ENCODE assay signal across 8 cellular contexts in genomic region chr2:88690591-88691338, GRCh38. TPM values are rescaled to one million over a fixed set of nuclear protein-coding genes. Genes with fewer than 3 reads are reported as not detected.
DNase-seq lines count a peak whose midpoint lies in the region; ATAC-seq, FAIRE-seq and TF ChIP-seq lines count a peak whose summit lies in the region.

No MANE protein-coding gene starts in this region.

- no peak for FAIRE-seq in kidney (lab: Jason Lieb, UNC)

- peak overlapping the region; percentile 41 to 61 for H3K9ac ChIP-seq in kidney (ENCODE audit: low read length in 2 of 2)

- H3K4me3 ChIP-seq in RWPE2 (ENCODE audit: severe bottlenecking) = peak overlapping the region; percentile 55
- peak overlapping the region; percentile 73 to 76 for H3K4me3 ChIP-seq in ascending aorta
- H3K4me3 ChIP-seq in kidney (ENCODE audit: low read length in 2 of 2) = peak overlapping the region; percentile 71 to 98

- ATAC-seq in HG02885 (IDR thresholded peaks at IDR 0.05; ENCODE audit: poor library complexity, unreplicated experiment) (peak; percentile 14), RWPE2 (ENCODE audit: low read depth) (peak; percentile 50)

- H3K27ac ChIP-seq in RWPE2 (ENCODE audit: poor library complexity, severe bottlenecking) (peak overlapping the region; percentile 17), ascending aorta (peak overlapping the region; percentile 66 to 71), kidney (ENCODE audit: low read depth in 2 of 2, low read length in 2 of 2) (peak overlapping the region; percentile 13 to 76)

- peak; percentile 56 for DNase-seq in NCI-H2171 treated with DMSO at 0.1 percent for 48 hours (lab: John Stamatoyannopoulos, UW)
- DNase-seq in NCI-H2171 (lab: John Stamatoyannopoulos, UW) = no peak
- peak; percentile 68 for DNase-seq in RWPE2 (ENCODE audit: low spot score)
- DNase-seq in ascending aorta (ENCODE audit: low spot score in 2 of 2) = no peak
- DNase-seq in kidney = peak; percentile 77
- peak; percentile 48 for DNase-seq in stimulated activated CD4-positive, alpha-beta T cell treated with anti-CD3 and anti-CD28 coated beads, Interleukin-4, amount 100 ng/mL, for 1 hour
- no peak for DNase-seq in hippocampal formation (lab: John Stamatoyannopoulos, UW)

- no peaks in the 10 kb centered on the region for H3K27me3 ChIP-seq in RWPE2 (ENCODE audit: insufficient read depth, poor library complexity, severe bottlenecking)
- no peaks in the 10 kb centered on the region for H3K27me3 ChIP-seq in ascending aorta

- H3K36me3 ChIP-seq in RWPE2 (ENCODE audit: low read depth) (no peaks in the 10 kb centered on the region), ascending aorta (no peaks in the 10 kb centered on the region), kidney (ENCODE audit: control insufficient read depth in 1 of 2, insufficient read depth in 2 of 2, low read length in 2 of 2) (no peaks in the 10 kb centered on the region)

- H3K4me1 ChIP-seq in RWPE2 (ENCODE audit: insufficient read depth, poor library complexity, severe bottlenecking) (peaks cover 4% of the 10 kb centered on the region), ascending aorta (peaks cover 0 to 6% of the 10 kb centered on the region in 2 donors), kidney (ENCODE audit: control insufficient read depth in 1 of 2, insufficient read depth in 1 of 2, low read depth in 1 of 2, low read length in 2 of 2) (peaks cover 6 to 15% of the 10 kb centered on the region in 2 donors)

- intact Hi-C loops in ascending aorta (cut with DNase I) = loop anchor here (1.0 kb wide), 1 partner anchor 63 kb away; the partner anchor contains the start of gene EIF2AK3
- intact Hi-C loops in kidney (cut with DNase I) = no loop called here

- H3K9me3 ChIP-seq in RWPE2 (ENCODE audit: severe bottlenecking) (no peaks in the 10 kb centered on the region), ascending aorta (no peaks in the 10 kb centered on the region), kidney (ENCODE audit: control insufficient read depth in 1 of 2, low read length in 2 of 2) (no peaks in the 10 kb centered on the region)

- no peak for TF ChIP-seq CTCF in RWPE2 (IDR thresholded peaks at IDR 0.05; ENCODE audit: poor library complexity, severe bottlenecking)
- TF ChIP-seq CTCF in ascending aorta (IDR thresholded peaks at IDR 0.05) = no peak
- TF ChIP-seq CTCF in kidney (IDR thresholded peaks at IDR 0.05; ENCODE audit: borderline replicate concordance, extremely low read depth, insufficient read depth) = peak; percentile 26

RNA-seq across cellular contexts. Expression of gene RPIA, which starts 0.7 kb away (rescaled TPM):
- total RNA-seq in ascending aorta (4.4 TPM), kidney (11.4 TPM)
- polyA plus RNA-seq in kidney (ENCODE audit: insufficient read depth, low read depth, low replicate concordance) = 15.7 TPM

Comparison
In these comparisons a context has a peak if more than half of its experiments do, and no peak if none do; other contexts are left out.
1. DNase-seq: peak in NCI-H2171 treated with DMSO at 0.1 percent for 48 hours (single experiment), RWPE2 (single experiment), kidney (single experiment) and stimulated activated CD4-positive, alpha-beta T cell treated with anti-CD3 and anti-CD28 coated beads, Interleukin-4, amount 100 ng/mL, for 1 hour (single experiment); none in NCI-H2171 (single experiment), ascending aorta (0 of 2) and hippocampal formation (0 of 2).
2. H3K27ac ChIP-seq: peak in every context shown above with its lines; median percentile 68 in ascending aorta; 44 in kidney; 17 in RWPE2.
3. Peak in every context shown above with its lines, with median percentiles within 50 percentile points of each other: H3K4me3 ChIP-seq.